ENCODE assay signal across 9 cellular contexts in the genomic region with DNA sequence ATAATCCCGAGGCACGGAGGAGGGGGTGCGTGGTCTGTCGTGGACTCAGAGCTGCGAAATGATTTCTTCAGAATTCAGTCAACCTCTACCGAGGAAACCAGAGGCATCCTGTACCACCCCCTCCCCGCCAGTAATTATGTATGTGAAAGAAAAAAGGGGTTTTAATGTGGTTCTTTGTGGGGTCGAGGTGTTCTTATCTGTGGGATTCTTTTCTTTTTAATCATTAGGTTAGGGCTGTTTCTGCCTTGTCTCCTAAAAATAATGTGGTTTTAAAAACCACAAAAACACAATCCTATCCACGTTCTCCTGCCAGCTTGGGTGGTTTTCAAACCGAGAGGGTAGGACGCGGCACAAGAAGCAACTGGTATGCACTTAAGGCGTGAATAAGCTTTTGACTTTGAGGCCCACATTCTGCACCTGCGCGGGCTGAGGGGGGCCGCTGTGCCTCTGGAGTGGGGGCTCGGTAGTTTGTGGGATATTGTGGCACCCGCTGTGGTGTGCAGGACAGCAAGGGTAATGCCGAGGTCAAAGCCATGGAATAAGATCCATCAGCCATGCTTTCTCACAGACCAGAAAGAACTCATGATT. TPM values are rescaled to one million over a fixed set of nuclear protein-coding genes. Genes with fewer than 3 reads are reported as not detected.
DNase-seq lines count a peak whose midpoint lies in the region; ATAC-seq and TF ChIP-seq lines count a peak whose summit lies in the region.
"Had no signal": no experiment of that assay in that cellular context is flagged by ENCODE, and none has a peak within 500 bp of the region (broad histone marks: within the 10 kb centered on the region; RNA-seq: fewer than 3 reads in every experiment).

No MANE protein-coding gene starts in this region.

- intact Hi-C loops in sigmoid colon (cut with DNase I), result loop anchor here (5.0 kb wide), 2 partner anchors 43 to 113 kb away; a partner anchor contains a TSS

- H3K9me3 ChIP-seq in SK-N-MC (ENCODE audit: low read depth, low read length), result no peaks in the 10 kb centered on the region
- H3K9me3 ChIP-seq in sigmoid colon, result no peaks in the 10 kb centered on the region

- DNase-seq in SK-N-MC (ENCODE audit: low read depth, low spot score), result no peak
- peak; percentile 86 for DNase-seq in glomerular visceral epithelial cell (ENCODE audit: extremely low spot score)
- DNase-seq in sigmoid colon, result no peak
- DNase-seq in NCI-H1092 (lab: John Stamatoyannopoulos, UW), result no peak
- DNase-seq: NCI-H1930 had no signal

- H3K9ac ChIP-seq in SK-N-MC (ENCODE audit: insufficient read length), result no peak overlapping the region

- H3K4me3 ChIP-seq in GM08714 (ENCODE audit: low read length) (peak overlapping the region; percentile 51; the same call in 1 of the 2 replicates), SK-N-MC (peak overlapping the region; percentile 82), sigmoid colon (peak overlapping the region; percentile 30 to 62 (median 54))

- TF ChIP-seq EP300 in sigmoid colon (IDR thresholded peaks at IDR 0.05), result no peak

- WGBS in sigmoid colon, 2 donors, result 42 to 53% methylated on average over 19 of the region's 19 CpGs

- peaks cover 0 to 16% (median 5%) of the 10 kb centered on the region in 3 donors for H3K27me3 ChIP-seq in sigmoid colon

- ATAC-seq in HG02981 (IDR thresholded peaks at IDR 0.05; ENCODE audit: unreplicated experiment), result no peak
- ATAC-seq in HG03354 (IDR thresholded peaks at IDR 0.05; ENCODE audit: poor library complexity, severe bottlenecking, unreplicated experiment), result no peak
- ATAC-seq in GM21723 (IDR thresholded peaks at IDR 0.05; ENCODE audit: unreplicated experiment), result no peak

- H3K36me3 ChIP-seq in SK-N-MC (ENCODE audit: insufficient read depth, low read length) (no peaks in the 10 kb centered on the region), sigmoid colon (no peaks in the 10 kb centered on the region)

- TF ChIP-seq CTCF in sigmoid colon (IDR thresholded peaks at IDR 0.05), result no peak

- no peak overlapping the region for H3K27ac ChIP-seq in SK-N-MC
- H3K27ac ChIP-seq in sigmoid colon, result no peak overlapping the region

- no peak for TF ChIP-seq POLR2A in sigmoid colon (IDR thresholded peaks at IDR 0.05)

- peaks cover 0 to 17% (median 7%) of the 10 kb centered on the region in 4 donors for H3K4me1 ChIP-seq in sigmoid colon

RNA-seq across cellular contexts. Expression of a gene that starts 1.0 kb away (rescaled TPM):
- 1 to 10 TPM in 2 of 4 donors, under 1 TPM in 2; 0.82 to 8.2 (median 2.5) TPM for total RNA-seq in sigmoid colon
- polyA plus RNA-seq in sigmoid colon, result 1 to 10 TPM in 2 of 3 donors, under 1 TPM in 1; 0.82 to 3.7 (median 1.2) TPM
